ENCODE assay signal across 1 cellular context in genomic region chr15:76345880-76346665, GRCh38.
A peak's percentile ranks its signal among the peaks of the same experiment; 100 is the strongest.
TF ChIP-seq lines count a peak whose summit lies in the region.

No MANE protein-coding gene starts in this region.

TF ChIP-seq in HepG2, 621 proteins besides CTCF, POLR2A, EP300 and RAD21 (continued from another document and continues in another):
- no peak for TF ChIP-seq ZNF512 (CRISPR knock-in tag; IDR thresholded peaks at IDR 0.05)
- TF ChIP-seq ZNF7 (CRISPR knock-in tag; IDR thresholded peaks at IDR 0.05), result no peak
- no peak for TF ChIP-seq GABPA (IDR thresholded peaks at IDR 0.05; ENCODE audit: low read depth, low read length)
- TF ChIP-seq GABPA (CRISPR knock-in tag; IDR thresholded peaks at IDR 0.05; ENCODE audit: low read depth), result no peak
- no peak for TF ChIP-seq SP2 (CRISPR knock-in tag; IDR thresholded peaks at IDR 0.05)
- TF ChIP-seq ZNF260 (CRISPR knock-in tag; IDR thresholded peaks at IDR 0.05; ENCODE audit: borderline replicate concordance, low read depth), result no peak
- TF ChIP-seq SSRP1 (CRISPR knock-in tag; IDR thresholded peaks at IDR 0.05), result no peak
- no peak for TF ChIP-seq EHMT2 (IDR thresholded peaks at IDR 0.05; ENCODE audit: borderline replicate concordance, low read depth, low read length)
- peak; percentile 70; the same call in 1 of the 2 replicates for TF ChIP-seq PAX8 (CRISPR knock-in tag; IDR thresholded peaks at IDR 0.05; ENCODE audit: borderline replicate concordance)
- no peak for TF ChIP-seq SIX1 (CRISPR knock-in tag; IDR thresholded peaks at IDR 0.05; ENCODE audit: borderline replicate concordance)
- TF ChIP-seq CREB3 (CRISPR knock-in tag; IDR thresholded peaks at IDR 0.05), result no peak
- TF ChIP-seq SOX6 (IDR thresholded peaks at IDR 0.05), result no peak
- TF ChIP-seq SOX6 (CRISPR knock-in tag; IDR thresholded peaks at IDR 0.05), result no peak; the same call in 1 of the 2 replicates
- no peak for TF ChIP-seq HNRNPL (IDR thresholded peaks at IDR 0.05; ENCODE audit: low read depth, low read length)
- no peak for TF ChIP-seq TAF15 (IDR thresholded peaks at IDR 0.05; ENCODE audit: low read depth, low read length, poor library complexity, severe bottlenecking)
- TF ChIP-seq NFATC3 (CRISPR knock-in tag; IDR thresholded peaks at IDR 0.05), result no peak
- no peak for TF ChIP-seq E2F5 (CRISPR knock-in tag; conservative IDR thresholded peaks at IDR 0.05)
- TF ChIP-seq MED8 (CRISPR knock-in tag; IDR thresholded peaks at IDR 0.05; ENCODE audit: insufficient replicate concordance), result no peak
- no peak for TF ChIP-seq MAFK (conservative IDR thresholded peaks at IDR 0.05 in 1 of 2, IDR thresholded peaks at IDR 0.05 in 1 of 2; ENCODE audit: low read length in 2 of 2)
- no peak for TF ChIP-seq REL (CRISPR knock-in tag; conservative IDR thresholded peaks at IDR 0.05)
- TF ChIP-seq ZNF350 (CRISPR knock-in tag; IDR thresholded peaks at IDR 0.05; ENCODE audit: borderline replicate concordance, low read depth), result no peak; the same call in 1 of the 2 replicates
- TF ChIP-seq TRIM24 (CRISPR knock-in tag; IDR thresholded peaks at IDR 0.05), result no peak
- TF ChIP-seq TBP (CRISPR knock-in tag; IDR thresholded peaks at IDR 0.05), result no peak
- no peak; the same call in 1 of the 2 replicates for TF ChIP-seq ZNF30 (CRISPR knock-in tag; IDR thresholded peaks at IDR 0.05)
- no peak for TF ChIP-seq NFAT5 (CRISPR knock-in tag; IDR thresholded peaks at IDR 0.05)
- TF ChIP-seq ZNF33A (CRISPR knock-in tag; IDR thresholded peaks at IDR 0.05; ENCODE audit: borderline replicate concordance), result no peak
- TF ChIP-seq NR2C2 (CRISPR knock-in tag; IDR thresholded peaks at IDR 0.05; ENCODE audit: borderline replicate concordance), result 0 out of 2 replicates have a peak, but pooled peaks have one; percentile 17
- 0 out of 2 replicates have a peak, but pooled peaks have one; percentile 52 for TF ChIP-seq ZMYM2 (CRISPR knock-in tag; IDR thresholded peaks at IDR 0.05)
- TF ChIP-seq RELA (CRISPR knock-in tag; IDR thresholded peaks at IDR 0.05), result no peak
- no peak for TF ChIP-seq KLF11 (CRISPR knock-in tag; IDR thresholded peaks at IDR 0.05)
- no peak for TF ChIP-seq ZMAT5 (CRISPR knock-in tag; IDR thresholded peaks at IDR 0.05; ENCODE audit: borderline replicate concordance, low read depth)
- TF ChIP-seq ETV5 (CRISPR knock-in tag; IDR thresholded peaks at IDR 0.05; ENCODE audit: borderline replicate concordance), result no peak
- TF ChIP-seq ZNF749 (CRISPR knock-in tag; IDR thresholded peaks at IDR 0.05; ENCODE audit: borderline replicate concordance), result no peak
- TF ChIP-seq ZNF180 (CRISPR knock-in tag; IDR thresholded peaks at IDR 0.05; ENCODE audit: borderline replicate concordance, low read depth), result no peak
- TF ChIP-seq ZNF556 (CRISPR knock-in tag; IDR thresholded peaks at IDR 0.05; ENCODE audit: borderline replicate concordance), result no peak
- TF ChIP-seq FOXK2 (IDR thresholded peaks at IDR 0.05), result no peak
- TF ChIP-seq MBNL3 (CRISPR knock-in tag; conservative IDR thresholded peaks at IDR 0.05), result no peak
- TF ChIP-seq SYNCRIP (IDR thresholded peaks at IDR 0.05; ENCODE audit: insufficient read depth, low read depth, low read length), result no peak
- no peak for TF ChIP-seq ZNF713 (CRISPR knock-in tag; IDR thresholded peaks at IDR 0.05)
- no peak for TF ChIP-seq MAFF (IDR thresholded peaks at IDR 0.05; ENCODE audit: low read depth, low read length)
- TF ChIP-seq ZBTB25 (CRISPR knock-in tag; IDR thresholded peaks at IDR 0.05), result no peak
- no peak for TF ChIP-seq ZNF318 (CRISPR knock-in tag; IDR thresholded peaks at IDR 0.05)
- TF ChIP-seq ZNF616 (CRISPR knock-in tag; IDR thresholded peaks at IDR 0.05; ENCODE audit: low read depth), result peak; percentile 54
- TF ChIP-seq HDAC1 (CRISPR knock-in tag; IDR thresholded peaks at IDR 0.05), result peak; percentile 20
- no peak for TF ChIP-seq TRIM22 (IDR thresholded peaks at IDR 0.05)
